In the genomic region with DNA sequence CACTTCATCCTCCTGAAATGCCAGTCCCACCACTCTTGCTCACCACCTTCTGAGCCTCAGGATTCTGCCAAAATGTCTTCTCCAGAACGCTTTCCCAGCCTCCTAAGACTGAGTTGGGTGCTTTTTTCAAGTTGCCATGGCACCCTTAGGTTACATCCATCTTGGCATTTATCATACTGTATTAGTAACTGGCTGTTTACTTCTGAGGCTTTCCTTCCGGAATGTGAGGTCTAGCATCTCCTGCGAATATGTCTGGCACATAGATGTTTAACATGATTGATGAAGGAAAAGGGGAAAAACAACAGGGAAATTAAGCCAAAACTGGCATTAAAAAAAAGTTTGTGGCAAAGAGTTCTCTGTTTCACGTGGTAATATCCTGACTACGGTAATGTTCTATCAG, we compare ENCODE assay signal across 28 cellular contexts.
"Had no signal": no experiment of that assay in that cellular context is flagged by ENCODE, and none has a peak within 500 bp of the region (broad histone marks: within the 10 kb centered on the region; RNA-seq: fewer than 3 reads in every experiment).

No MANE protein-coding gene starts in this region.

- H3K4me3 ChIP-seq: breast epithelium, MG63 had no signal

- H3K27ac Mint-ChIP-seq: activated CD8-positive, alpha-beta memory T cell treated with anti-CD3 and anti-CD28 coated beads, Interleukin-2, amount 10 ng/mL, durations not matched to agents 7 days and 5 days; activated naive CD4-positive, alpha-beta T cell treated with anti-CD3 and anti-CD28 coated beads, Interleukin-2, amount 50 U/mL, for 24 hours; activated T-cell treated with anti-CD3 and anti-CD28 coated beads, Interleukin-2, amount 50 U/mL, for 24 hours; activated T-helper 1 cell treated with anti-CD3 and anti-CD28 coated beads, Interleukin-12 subunit alpha, Interleukin-12 subunit beta, Interleukin-2, Interleukin-4 antibody, amounts not matched to agents 30 ng/mL and 10 ng/mL and 1 ng/mL, durations not matched to agents 14 hours and 24 hours and 36 hours; T-helper 17 cell; WTC11 had no signal

- H3K36me3 Mint-ChIP-seq: activated CD8-positive, alpha-beta memory T cell treated with anti-CD3 and anti-CD28 coated beads, Interleukin-2, amount 10 ng/mL, durations not matched to agents 7 days and 5 days; activated naive CD4-positive, alpha-beta T cell treated with anti-CD3 and anti-CD28 coated beads, Interleukin-2, amount 50 U/mL, for 24 hours had no signal

- ATAC-seq: activated CD8-positive, alpha-beta memory T cell treated with anti-CD3 and anti-CD28 coated beads, Interleukin-2, amount 10 ng/mL, durations not matched to agents 7 days and 5 days; T-helper 17 cell; WTC11 had no signal

- DNase-seq: activated CD4-positive, alpha-beta T cell treated with anti-CD3 and anti-CD28 coated beads for 48 hours; activated CD4-positive, alpha-beta T cell treated with anti-CD3 and anti-CD28 coated beads, Interleukin-2, amount 50 U/mL, for 48 hours; activated CD4-positive, CD25-positive, alpha-beta regulatory T cell treated with anti-CD3 and anti-CD28 coated beads, Interleukin-2, amount 50 U/mL, for 72 hours; activated CD8-positive, alpha-beta memory T cell treated with anti-CD3 and anti-CD28 coated beads, Interleukin-2, amount 10 ng/mL, durations not matched to agents 7 days and 5 days; activated effector memory CD4-positive, alpha-beta T cell treated with Interleukin-2 at 50 U/mL for 16 hours; activated naive CD4-positive, alpha-beta T cell; activated T-cell treated with anti-CD3 and anti-CD28 coated beads, Interleukin-2, amount 50 U/mL, for 24 hours; amygdala; caudate nucleus; MG63; MV-4-11; NCI-H1092 treated with DMSO at 0.1 percent for 48 hours; NCI-H1417 treated with DMSO at 0.1 percent for 48 hours; NCI-H1694; NCI-H2029; NCI-H2107; NCI-H2171 treated with DMSO at 0.1 percent for 48 hours; NCI-H345; NCI-H510A; NCI-H526 treated with DMSO at 0.1 percent for 48 hours; NCI-H82; SIG-M5; T-helper 17 cell; T-helper 9 cell had no signal

- H3K9me3 Mint-ChIP-seq: activated naive CD4-positive, alpha-beta T cell treated with anti-CD3 and anti-CD28 coated beads, Interleukin-2, amount 50 U/mL, for 24 hours; activated T-cell treated with anti-CD3 and anti-CD28 coated beads, Interleukin-2, amount 50 U/mL, for 24 hours; activated T-helper 1 cell treated with anti-CD3 and anti-CD28 coated beads, Interleukin-12 subunit alpha, Interleukin-12 subunit beta, Interleukin-2, Interleukin-4 antibody, amounts not matched to agents 30 ng/mL and 10 ng/mL and 1 ng/mL, durations not matched to agents 14 hours and 24 hours and 36 hours had no signal

- H3K27me3 Mint-ChIP-seq: activated CD8-positive, alpha-beta memory T cell treated with anti-CD3 and anti-CD28 coated beads, Interleukin-2, amount 10 ng/mL, durations not matched to agents 7 days and 5 days; activated naive CD4-positive, alpha-beta T cell treated with anti-CD3 and anti-CD28 coated beads, Interleukin-2, amount 50 U/mL, for 24 hours; activated T-cell treated with anti-CD3 and anti-CD28 coated beads, Interleukin-2, amount 50 U/mL, for 24 hours; T-helper 17 cell had no signal

- H3K27me3 ChIP-seq: breast epithelium, MG63 had no signal

- H3K4me3 Mint-ChIP-seq: activated CD8-positive, alpha-beta memory T cell treated with anti-CD3 and anti-CD28 coated beads, Interleukin-2, amount 10 ng/mL, durations not matched to agents 7 days and 5 days; activated naive CD4-positive, alpha-beta T cell treated with anti-CD3 and anti-CD28 coated beads, Interleukin-2, amount 50 U/mL, for 24 hours; activated T-cell treated with anti-CD3 and anti-CD28 coated beads, Interleukin-2, amount 50 U/mL, for 24 hours; activated T-helper 1 cell treated with anti-CD3 and anti-CD28 coated beads, Interleukin-12 subunit alpha, Interleukin-12 subunit beta, Interleukin-2, Interleukin-4 antibody, amounts not matched to agents 30 ng/mL and 10 ng/mL and 1 ng/mL, durations not matched to agents 14 hours and 24 hours and 36 hours; T-helper 17 cell; WTC11 had no signal
